ENCODE assay signal across 13 cellular contexts in the genomic region with DNA sequence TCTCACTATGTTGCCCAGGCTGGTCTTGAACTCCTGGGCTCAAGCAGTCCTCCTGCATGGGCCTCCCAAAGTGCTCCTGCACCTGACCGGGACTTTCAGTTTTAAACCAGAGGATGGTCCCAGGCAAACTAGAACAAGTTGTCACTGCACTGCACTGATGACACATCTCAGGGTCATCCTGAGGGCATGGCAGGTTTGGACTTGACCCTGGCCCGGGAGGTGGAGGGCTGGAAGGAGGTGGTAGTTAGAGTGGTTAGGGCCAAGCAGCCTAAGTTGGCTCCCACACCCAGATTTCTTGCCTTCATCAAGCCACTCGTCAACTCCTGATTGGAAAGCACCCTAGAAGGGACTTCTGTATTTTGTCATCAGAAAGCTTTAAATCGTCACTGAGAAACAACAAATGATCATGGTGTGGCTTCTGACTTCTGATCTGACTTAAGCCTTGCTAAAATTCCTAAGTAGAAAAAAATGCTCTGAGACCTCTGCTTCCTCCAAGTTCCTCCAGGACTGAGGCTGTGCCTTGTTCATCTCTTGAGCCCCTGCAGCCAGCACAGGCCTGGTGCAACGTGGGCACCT. TPM values are rescaled to one million over a fixed set of nuclear protein-coding genes. Genes with fewer than 3 reads are reported as not detected.
"Had no signal": no experiment of that assay in that cellular context is flagged by ENCODE, and none has a peak within 500 bp of the region (broad histone marks: within the 10 kb centered on the region; RNA-seq: fewer than 3 reads in every experiment).

No MANE protein-coding gene starts in this region.

- H3K4me3 Mint-ChIP-seq: activated CD8-positive, alpha-beta T cell treated with anti-CD3 and anti-CD28 coated beads for 36 hours; activated naive CD8-positive, alpha-beta T cell treated with anti-CD3 and anti-CD28 coated beads, Interleukin-2, amount 50 U/mL, for 24 hours; T-cell had no signal

- H3K4me3 ChIP-seq: ascending aorta, coronary artery, pancreas, stomach had no signal

- H3K4me1 Mint-ChIP-seq: activated naive CD8-positive, alpha-beta T cell treated with anti-CD3 and anti-CD28 coated beads, Interleukin-2, amount 50 U/mL, for 24 hours; T-cell had no signal

- H3K27ac ChIP-seq: ascending aorta, coronary artery, pancreas, stomach, VCaP had no signal

- H3K27me3 ChIP-seq: ascending aorta, pancreas, stomach had no signal

- H3K9me3 ChIP-seq: ascending aorta, pancreas, stomach had no signal

- H3K9me3 Mint-ChIP-seq: activated CD8-positive, alpha-beta T cell treated with anti-CD3 and anti-CD28 coated beads for 36 hours; activated naive CD8-positive, alpha-beta T cell treated with anti-CD3 and anti-CD28 coated beads, Interleukin-2, amount 50 U/mL, for 24 hours; T-cell had no signal

- H3K36me3 Mint-ChIP-seq: T-cell had no signal

- H3K27ac Mint-ChIP-seq: activated CD8-positive, alpha-beta T cell treated with anti-CD3 and anti-CD28 coated beads for 36 hours; activated naive CD8-positive, alpha-beta T cell treated with anti-CD3 and anti-CD28 coated beads, Interleukin-2, amount 50 U/mL, for 24 hours; T-cell had no signal

- H3K36me3 ChIP-seq: pancreas had no signal

- H3K4me1 ChIP-seq: ascending aorta, pancreas had no signal

- H3K27me3 Mint-ChIP-seq: activated CD8-positive, alpha-beta T cell treated with anti-CD3 and anti-CD28 coated beads for 36 hours; activated naive CD8-positive, alpha-beta T cell treated with anti-CD3 and anti-CD28 coated beads, Interleukin-2, amount 50 U/mL, for 24 hours had no signal

- DNase-seq: activated CD4-positive, alpha-beta T cell treated with anti-CD3 and anti-CD28 coated beads for 4 hours; activated CD8-positive, alpha-beta memory T cell treated with anti-CD3 and anti-CD28 coated beads, Interleukin-2, amount 50 U/mL, for 48 hours; activated naive CD4-positive, alpha-beta T cell treated with Interleukin-2 at 50 U/mL for 16 hours; activated naive CD8-positive, alpha-beta T cell treated with anti-CD3 and anti-CD28 coated beads, Interleukin-2, amount 50 U/mL, for 24 hours; caudate nucleus; effector CD4-positive, alpha-beta T cell; pancreas; stomach; T-cell had no signal

- ATAC-seq: activated CD8-positive, alpha-beta T cell treated with anti-CD3 and anti-CD28 coated beads for 36 hours; pancreas; T-cell had no signal

RNA-seq across cellular contexts. Expression of gene EMP2, which starts 43.5 kb away (rescaled TPM):
- total RNA-seq: activated CD8-positive, alpha-beta T cell treated with anti-CD3 and anti-CD28 coated beads for 36 hours had no signal
